Comparison of ENCODE assay signal across 13 cellular contexts in genomic region chr19:29976151-29976943, GRCh38.
"Had no signal": no experiment of that assay in that cellular context is flagged by ENCODE, and none has a peak within 500 bp of the region (broad histone marks: within the 10 kb centered on the region; RNA-seq: fewer than 3 reads in every experiment).

No MANE protein-coding gene starts in this region.

- ATAC-seq: activated CD4-positive, alpha-beta T cell treated with anti-CD3 and anti-CD28 coated beads for 36 hours; body of pancreas; left cardiac atrium; lower lobe of right lung; stimulated activated naive B cell treated with anti-CD40 and anti-IgM and Interleukin-4, amounts not matched to agents 10 μg/mL and 1 μg/mL and 100 μg/mL, for 72 hours had no signal

- H3K9me3 ChIP-seq: body of pancreas, esophagus squamous epithelium, lower lobe of right lung had no signal

- H3K4me3 ChIP-seq: body of pancreas, esophagus squamous epithelium, lower lobe of right lung had no signal

- H3K27ac ChIP-seq: body of pancreas, esophagus squamous epithelium, lower lobe of right lung had no signal

- DNase-seq: activated CD4-positive, alpha-beta memory T cell treated with anti-CD3 and anti-CD28 coated beads for 36 hours; activated CD4-positive, alpha-beta T cell treated with anti-CD3 and anti-CD28 coated beads for 36 hours; activated T-cell treated with anti-CD3 and anti-CD28 coated beads for 4 hours; body of pancreas; dermis blood vessel endothelial cell; effector memory CD4-positive, alpha-beta T cell; esophagus squamous epithelium; left cardiac atrium; lower lobe of right lung; occipital lobe; retina; stimulated activated naive B cell treated with anti-CD40 and anti-IgM and Interleukin-4, amounts not matched to agents 10 μg/mL and 1 μg/mL and 100 μg/mL, for 72 hours had no signal

- FAIRE-seq: TTC549 had no signal

- H3K36me3 ChIP-seq: esophagus squamous epithelium, lower lobe of right lung had no signal

- H3K27me3 ChIP-seq: body of pancreas, esophagus squamous epithelium had no signal
